8 cellular contexts compared by ENCODE assay signal in genomic region chr18:62425465-62426190, GRCh38.
DNase-seq lines count a peak whose midpoint lies in the region; ATAC-seq and TF ChIP-seq lines count a peak whose summit lies in the region.

No MANE protein-coding gene starts in this region.

- H3K9me3 ChIP-seq in body of pancreas = no peaks in the 10 kb centered on the region

- peak; percentile 57 for ATAC-seq in HG02759 (IDR thresholded peaks at IDR 0.05; ENCODE audit: unreplicated experiment)
- ATAC-seq in body of pancreas = peak; percentile 90

- no peaks in the 10 kb centered on the region for H3K27me3 ChIP-seq in body of pancreas

- intact Hi-C loops in body of pancreas (cut with DNase I) = loop anchor here (5.0 kb wide), 1 partner anchor 162 kb away; no protein-coding TSS in a partner anchor

- TF ChIP-seq POLR2A in body of pancreas (IDR thresholded peaks at IDR 0.05) = peak in 1 of 3 donors; percentile 12

- H3K4me3 ChIP-seq in body of pancreas = no peak overlapping the region

- peaks cover 12% of the 10 kb centered on the region for H3K4me1 ChIP-seq in body of pancreas

- H3K27ac ChIP-seq in body of pancreas = peak overlapping the region in 3 of 4 donors; percentile 64 to 74 (median 72)

- H3K36me3 ChIP-seq in body of pancreas (replicated peaks in 1 of 2; ENCODE audit: insufficient read depth in 1 of 2, low read depth in 2 of 2) = no peaks in the 10 kb centered on the region

- DNase-seq in DMS153 treated with DMSO at 0.1 percent for 48 hours (lab: John Stamatoyannopoulos, UW; ENCODE audit: unreplicated experiment) (peak; percentile 92), NCI-H2081 treated with DMSO at 0.1 percent for 48 hours (lab: John Stamatoyannopoulos, UW) (peak; percentile 65), T1000 (lab: John Stamatoyannopoulos, UW) (peak; percentile 51), body of pancreas (peak; percentile 81 to 93 (median 82)), hippocampal formation (lab: John Stamatoyannopoulos, UW) (peak; percentile 64 to 94), putamen (ENCODE audit: low spot score) (peak; percentile 86), 8988T (no peak)

- 3% methylated on average over 13 to 14 of the region's 14 CpGs for WGBS in body of pancreas, 2 donors

- peak; percentile 68 to 95 (median 92) for TF ChIP-seq CTCF in body of pancreas (IDR thresholded peaks at IDR 0.05)
